In genomic region chr9:4548796-4549725, GRCh38 we compare ENCODE assay signal across 9 cellular contexts. TPM values are rescaled to one million over a fixed set of nuclear protein-coding genes. Genes with fewer than 3 reads are reported as not detected.
A peak's percentile ranks its signal among the peaks of the same experiment; 100 is the strongest.
DNase-seq lines count a peak whose midpoint lies in the region; ATAC-seq and TF ChIP-seq lines count a peak whose summit lies in the region.
"Had no signal": no experiment of that assay in that cellular context is flagged by ENCODE, and none has a peak within 500 bp of the region (broad histone marks: within the 10 kb centered on the region; RNA-seq: fewer than 3 reads in every experiment).

No MANE protein-coding gene starts in this region.

- H3K27me3 ChIP-seq in endodermal cell (ENCODE audit: control insufficient read depth, insufficient read depth, low read length, poor library complexity, severe bottlenecking) (no peaks in the 10 kb centered on the region), neural progenitor cell (no peaks in the 10 kb centered on the region)

- DNase-seq in Daoy (ENCODE audit: low read depth) (peak; percentile 56), HT1080 (ENCODE audit: low read depth) (peak; percentile 19), endodermal cell (peak; percentile 92), neural progenitor cell (ENCODE audit: low spot score) (peak; percentile 76), NCI-H1694 treated with DMSO at 0.1 percent for 48 hours (lab: John Stamatoyannopoulos, UW) (no peak)
- DNase-seq in natural killer cell treated with Interleukin-12 subunit alpha and Interleukin-12 subunit beta and Interleukin-15 and Interleukin-18, amount 100 ng/mL, for 72 hours (ENCODE audit: low spot score), result no peak
- DNase-seq: NCI-H1436 had no signal

- H3K9ac ChIP-seq in endodermal cell (ENCODE audit: extremely low read depth, low read length, poor library complexity, severe bottlenecking) (no peak overlapping the region), neural progenitor cell (no peak overlapping the region)

- no peaks in the 10 kb centered on the region for H3K9me3 Mint-ChIP-seq in endodermal cell
- no peaks in the 10 kb centered on the region for H3K9me3 Mint-ChIP-seq in neural progenitor cell
- no peaks in the 10 kb centered on the region for H3K9me3 Mint-ChIP-seq in natural killer cell treated with Interleukin-12 subunit alpha and Interleukin-12 subunit beta and Interleukin-15 and Interleukin-18, amount 100 ng/mL, for 72 hours

- H3K27ac ChIP-seq in endodermal cell (ENCODE audit: low read depth, low read length), result no peak overlapping the region
- H3K27ac ChIP-seq in neural progenitor cell, result no peak overlapping the region

- no peaks in the 10 kb centered on the region for H3K27me3 Mint-ChIP-seq in endodermal cell (ENCODE audit: insufficient read depth)
- no peaks in the 10 kb centered on the region for H3K27me3 Mint-ChIP-seq in neural progenitor cell (ENCODE audit: insufficient read depth, low read depth)
- H3K27me3 Mint-ChIP-seq in natural killer cell treated with Interleukin-12 subunit alpha and Interleukin-12 subunit beta and Interleukin-15 and Interleukin-18, amount 100 ng/mL, for 72 hours, result peaks cover 13 to 29% of the 10 kb centered on the region in 2 donors

- TF ChIP-seq CTCF in endodermal cell (conservative IDR thresholded peaks at IDR 0.05) (peak; percentile 93), neural progenitor cell (IDR thresholded peaks at IDR 0.05) (peak; percentile 76)

- H3K4me3 ChIP-seq in endodermal cell (ENCODE audit: low read length) (no peak overlapping the region), neural progenitor cell (no peak overlapping the region)

- H3K4me1 ChIP-seq in endodermal cell (ENCODE audit: control insufficient read depth, insufficient read depth, low read length), result no peaks in the 10 kb centered on the region
- no peaks in the 10 kb centered on the region for H3K4me1 ChIP-seq in neural progenitor cell

- H2AFZ ChIP-seq in neural progenitor cell (replicated peaks), result no peak overlapping the region

- H3K4me1 Mint-ChIP-seq in endodermal cell (peaks cover 10% of the 10 kb centered on the region), neural progenitor cell (no peaks in the 10 kb centered on the region)
- H3K4me1 Mint-ChIP-seq in natural killer cell treated with Interleukin-12 subunit alpha and Interleukin-12 subunit beta and Interleukin-15 and Interleukin-18, amount 100 ng/mL, for 72 hours (ENCODE audit: low read depth in 2 of 2), result no peaks in the 10 kb centered on the region

- H3K36me3 ChIP-seq in endodermal cell (ENCODE audit: control insufficient read depth, insufficient read depth, low read length) (peaks cover 52% of the 10 kb centered on the region), neural progenitor cell (no peaks in the 10 kb centered on the region)

- ATAC-seq in HG03469 (IDR thresholded peaks at IDR 0.05; ENCODE audit: unreplicated experiment) (no peak), HG03175 (IDR thresholded peaks at IDR 0.05; ENCODE audit: unreplicated experiment) (no peak)
- no peak for ATAC-seq in natural killer cell treated with Interleukin-12 subunit alpha and Interleukin-12 subunit beta and Interleukin-15 and Interleukin-18, amount 100 ng/mL, for 72 hours

- H3K36me3 Mint-ChIP-seq in endodermal cell (ENCODE audit: low read depth) (peaks cover 5% of the 10 kb centered on the region), neural progenitor cell (no peaks in the 10 kb centered on the region)
- H3K36me3 Mint-ChIP-seq in natural killer cell treated with Interleukin-12 subunit alpha and Interleukin-12 subunit beta and Interleukin-15 and Interleukin-18, amount 100 ng/mL, for 72 hours, result no peaks in the 10 kb centered on the region

- H3K4me3 Mint-ChIP-seq in endodermal cell (no peak overlapping the region), neural progenitor cell (no peak overlapping the region)
- H3K4me3 Mint-ChIP-seq in natural killer cell treated with Interleukin-12 subunit alpha and Interleukin-12 subunit beta and Interleukin-15 and Interleukin-18, amount 100 ng/mL, for 72 hours, result no peak overlapping the region

- WGBS in endodermal cell (ENCODE audit: insufficient coverage in 1 of 2, insufficient read length in 1 of 2), 2 experiments, result 74 to 94% methylated on average over 5 to 11 of the region's 11 CpGs

- no peaks in the 10 kb centered on the region for H4K20me1 ChIP-seq in neural progenitor cell (ENCODE audit: low read depth)

- no peak overlapping the region for H3K27ac Mint-ChIP-seq in endodermal cell
- no peak overlapping the region for H3K27ac Mint-ChIP-seq in neural progenitor cell
- H3K27ac Mint-ChIP-seq in natural killer cell treated with Interleukin-12 subunit alpha and Interleukin-12 subunit beta and Interleukin-15 and Interleukin-18, amount 100 ng/mL, for 72 hours, result no peak overlapping the region

- H3K79me2 ChIP-seq in neural progenitor cell (ENCODE audit: low read depth), result no peaks in the 10 kb centered on the region

- H3K9me3 ChIP-seq in endodermal cell (ENCODE audit: control insufficient read depth, low read length), result no peaks in the 10 kb centered on the region
- no peaks in the 10 kb centered on the region for H3K9me3 ChIP-seq in neural progenitor cell (ENCODE audit: low read depth)

- H3K4me2 ChIP-seq in neural progenitor cell, result no peak overlapping the region

- no peaks in the 10 kb centered on the region for H3F3A ChIP-seq in neural progenitor cell (ENCODE audit: low read depth)

RNA-seq across cellular contexts. Expression of gene SLC1A1, which starts 58.8 kb away (rescaled TPM):
- total RNA-seq in Daoy (2014; rRNA removed; shearing (Covaris generic)), result 11.8 and 15.8 TPM in 2 replicates
- 0.10 and 0.13 TPM in 2 replicates for total RNA-seq in HT1080 (2014; rRNA removed; shearing (Covaris generic))
- polyA plus RNA-seq in HT1080 (2015; cell fraction: cytosol; rRNA removed), result 1.0 and 1.5 TPM in 2 replicates
- polyA plus RNA-seq in HT1080 (2015; cell fraction: nucleus; rRNA removed), result 2.1 and 2.4 TPM in 2 replicates
- total RNA-seq in endodermal cell, result 10 to 100 TPM in 1 of 2 donors, 1 to 10 TPM in 1; 5.5 to 11.3 TPM
- 9.8 TPM for polyA plus RNA-seq in endodermal cell (2013, experiment 1 of 2)
- polyA plus RNA-seq in endodermal cell (2013, experiment 2 of 2), result 10.8 TPM
- total RNA-seq in neural progenitor cell (ENCODE audit: low replicate concordance), result 12.5 and 16.2 TPM in 2 replicates
- total RNA-seq in natural killer cell treated with Interleukin-12 subunit alpha and Interleukin-12 subunit beta and Interleukin-15 and Interleukin-18, amount 100 ng/mL, for 72 hours, result under 1 TPM in 1 of 2 donors, not detected in 1; 0.14 TPM

Comparison
In these comparisons a context has a peak if more than half of its experiments do, and no peak if none do; other contexts are left out.
1. DNase-seq: peak in Daoy (single experiment), HT1080 (single experiment), endodermal cell (single experiment) and neural progenitor cell (single experiment); none in NCI-H1694 treated with DMSO at 0.1 percent for 48 hours (single experiment) and natural killer cell treated with Interleukin-12 subunit alpha and Interleukin-12 subunit beta and Interleukin-15 and Interleukin-18, amount 100 ng/mL, for 72 hours (single experiment).